9 cellular contexts compared by ENCODE assay signal in genomic region chr11:110026823-110027626, GRCh38.
DNase-seq lines count a peak whose midpoint lies in the region; ATAC-seq and TF ChIP-seq lines count a peak whose summit lies in the region.
"Had no signal": no experiment of that assay in that cellular context is flagged by ENCODE, and none has a peak within 500 bp of the region (broad histone marks: within the 10 kb centered on the region; RNA-seq: fewer than 3 reads in every experiment).

No MANE protein-coding gene starts in this region.

- H3K9me3 Mint-ChIP-seq in IgD-negative memory B cell = peaks cover 4 to 12% (median 8%) of the 10 kb centered on the region in 3 donors
- no peaks in the 10 kb centered on the region for H3K9me3 Mint-ChIP-seq in activated CD8-positive, alpha-beta T cell treated with anti-CD3 and anti-CD28 coated beads for 36 hours

- DNase-seq in kidney tubule cell (ENCODE audit: low spot score) (peak; percentile 76), DMS114 treated with DMSO at 0.1 percent for 48 hours (lab: John Stamatoyannopoulos, UW; ENCODE audit: unreplicated experiment) (no peak), H4 (ENCODE audit: low spot score) (no peak)
- no peak for DNase-seq in activated naive CD4-positive, alpha-beta T cell (lab: John Stamatoyannopoulos, UW)
- DNase-seq in activated CD8-positive, alpha-beta T cell treated with anti-CD3 and anti-CD28 coated beads for 36 hours = no peak

- H3K36me3 Mint-ChIP-seq in IgD-negative memory B cell = peaks cover 2% of the 10 kb centered on the region
- H3K36me3 Mint-ChIP-seq in activated CD8-positive, alpha-beta T cell treated with anti-CD3 and anti-CD28 coated beads for 36 hours (ENCODE audit: low read depth) = no peaks in the 10 kb centered on the region

- H3K27me3 Mint-ChIP-seq in IgD-negative memory B cell = peaks cover 28% of the 10 kb centered on the region
- peaks cover 1% of the 10 kb centered on the region for H3K27me3 Mint-ChIP-seq in activated CD8-positive, alpha-beta T cell treated with anti-CD3 and anti-CD28 coated beads for 36 hours

- peak overlapping the region in 2 of 3 donors; percentile 0 to 73 for H3K27ac Mint-ChIP-seq in IgD-negative memory B cell
- no peak overlapping the region for H3K27ac Mint-ChIP-seq in activated CD8-positive, alpha-beta T cell treated with anti-CD3 and anti-CD28 coated beads for 36 hours

- POLR2A ChIA-PET in activated CD8-positive, alpha-beta T cell treated with anti-CD3 and anti-CD28 coated beads for 36 hours (lab: Charles Lee) = no interaction called here

- CTCF ChIA-PET in activated CD8-positive, alpha-beta T cell treated with anti-CD3 and anti-CD28 coated beads for 36 hours (lab: Charles Lee) = no interaction called here

- peaks cover 6 to 13% (median 10%) of the 10 kb centered on the region in 3 donors for H3K4me1 Mint-ChIP-seq in IgD-negative memory B cell
- no peaks in the 10 kb centered on the region for H3K4me1 Mint-ChIP-seq in activated CD8-positive, alpha-beta T cell treated with anti-CD3 and anti-CD28 coated beads for 36 hours (ENCODE audit: low read depth)

- intact Hi-C loops in activated CD8-positive, alpha-beta T cell treated with anti-CD3 and anti-CD28 coated beads for 36 hours (cut with micrococcal nuclease) = no loop called here

- ATAC-seq in GM18498 (IDR thresholded peaks at IDR 0.05; ENCODE audit: unreplicated experiment) (peak; percentile 88), GM21619 (IDR thresholded peaks at IDR 0.05; ENCODE audit: unreplicated experiment) (peak; percentile 88)
- ATAC-seq in activated CD8-positive, alpha-beta T cell treated with anti-CD3 and anti-CD28 coated beads for 36 hours = no peak
- ATAC-seq: esophagus mucosa had no signal

- peak overlapping the region in 2 of 4 donors; percentile 65 to 73 for H3K4me3 Mint-ChIP-seq in IgD-negative memory B cell
- H3K4me3 Mint-ChIP-seq in activated CD8-positive, alpha-beta T cell treated with anti-CD3 and anti-CD28 coated beads for 36 hours = no peak overlapping the region

- no peak for TF ChIP-seq CTCF in activated CD8-positive, alpha-beta T cell treated with anti-CD3 and anti-CD28 coated beads for 36 hours (IDR thresholded peaks at IDR 0.05)
